In the genomic region with DNA sequence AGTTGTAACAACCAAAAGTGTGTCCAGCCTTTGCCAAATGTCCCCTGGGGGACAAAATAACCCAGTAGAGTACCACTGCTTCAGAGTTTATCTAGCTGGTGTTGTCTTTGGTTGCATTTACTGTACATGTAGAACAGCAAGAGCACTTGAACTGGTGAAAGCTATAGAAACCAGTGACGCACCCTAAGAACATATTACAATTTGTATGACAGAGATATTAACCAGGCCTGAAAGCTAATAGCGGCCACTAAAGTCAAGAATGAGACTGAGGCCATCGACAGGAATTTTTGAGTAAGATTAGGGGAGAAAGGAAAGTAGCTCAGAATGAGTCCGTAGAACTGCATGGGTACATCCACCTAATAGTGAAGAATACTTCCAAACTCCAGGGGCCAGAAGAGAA, we compare ENCODE assay signal across 18 cellular contexts.
DNase-seq lines count a peak whose midpoint lies in the region; ATAC-seq and TF ChIP-seq lines count a peak whose summit lies in the region.
"Had no signal": no experiment of that assay in that cellular context is flagged by ENCODE, and none has a peak within 500 bp of the region (broad histone marks: within the 10 kb centered on the region; RNA-seq: fewer than 3 reads in every experiment).

No MANE protein-coding gene starts in this region.

- intact Hi-C loops in left ventricle myocardium superior (cut with micrococcal nuclease), result no loop called here

- H3K27me3 ChIP-seq in cardiac muscle cell, result no peaks in the 10 kb centered on the region
- H3K27me3 ChIP-seq: BLaER1 treated with 17β-estradiol and CSF1 and Interleukin-3, amounts not matched to agents 10 nM and 100 nM had no signal

- no peak overlapping the region for H3K4me3 Mint-ChIP-seq in nephron progenitor cell
- H3K4me3 Mint-ChIP-seq: B cell; CD4-positive, alpha-beta T cell; CD8-positive, alpha-beta T cell had no signal

- H3K4me1 Mint-ChIP-seq in nephron progenitor cell, result no peaks in the 10 kb centered on the region
- H3K4me1 Mint-ChIP-seq: B cell had no signal

- no peaks in the 10 kb centered on the region for H3K36me3 Mint-ChIP-seq in nephron progenitor cell (ENCODE audit: low read depth)
- H3K36me3 Mint-ChIP-seq: CD8-positive, alpha-beta T cell had no signal

- no peaks in the 10 kb centered on the region for H3K9me3 ChIP-seq in cardiac muscle cell (ENCODE audit: low read depth)
- H3K9me3 ChIP-seq: A549, Caco-2 had no signal

- ATAC-seq in left ventricle myocardium superior (no peak), GM18498 (IDR thresholded peaks at IDR 0.05; ENCODE audit: unreplicated experiment) (no peak)
- ATAC-seq: A549; CD8-positive, alpha-beta T cell had no signal

- H3K27ac Mint-ChIP-seq in nephron progenitor cell, result peak overlapping the region; percentile 9
- H3K27ac Mint-ChIP-seq: B cell; CD4-positive, alpha-beta T cell; CD8-positive, alpha-beta T cell had no signal

- peaks cover 4% of the 10 kb centered on the region for H3K9me3 Mint-ChIP-seq in nephron progenitor cell

- H3K27ac ChIP-seq in cardiac muscle cell, result peak overlapping the region; percentile 46
- H3K27ac ChIP-seq: 22Rv1; A549; BLaER1 treated with 17β-estradiol and CSF1 and Interleukin-3, amounts not matched to agents 10 nM and 100 nM; C4-2B had no signal

- H3K4me3 ChIP-seq in cardiac muscle cell (no peak overlapping the region), fibroblast of villous mesenchyme (ENCODE audit: low read depth, low read length) (no peak overlapping the region)
- H3K4me3 ChIP-seq: A549; BLaER1 treated with 17β-estradiol and CSF1 and Interleukin-3, amounts not matched to agents 10 nM and 100 nM had no signal

- H3K4me1 ChIP-seq in cardiac muscle cell (ENCODE audit: low read depth), result peaks cover 4% of the 10 kb centered on the region
- H3K4me1 ChIP-seq: A549; BLaER1 treated with 17β-estradiol and CSF1 and Interleukin-3, amounts not matched to agents 10 nM and 100 nM; Caco-2 had no signal

- peak in 1 of 2 donors; percentile 72 for DNase-seq in cardiac muscle cell (ENCODE audit: low read depth in 1 of 2, low spot score in 1 of 2)
- DNase-seq in left ventricle myocardium superior, result no peak
- DNase-seq in fibroblast of villous mesenchyme (ENCODE audit: low read depth), result peak; percentile 3
- DNase-seq in nephron progenitor cell, result no peak
- DNase-seq in germinal center (ENCODE audit: low spot score), result no peak
- DNase-seq: AML-193; Caco-2; Calu3; CD4-positive, alpha-beta T cell; CD8-positive, alpha-beta T cell; DMS79 treated with DMSO at 0.1 percent for 48 hours; GF-D8 had no signal

- TF ChIP-seq CTCF in cardiac muscle cell (IDR thresholded peaks at IDR 0.05; ENCODE audit: low read depth, low read length) (no peak), fibroblast of villous mesenchyme (IDR thresholded peaks at IDR 0.05; ENCODE audit: insufficient read depth, low read depth, low read length) (no peak), nephron progenitor cell (IDR thresholded peaks at IDR 0.05) (no peak)

- H3K36me3 ChIP-seq in cardiac muscle cell, result no peaks in the 10 kb centered on the region
- H3K36me3 ChIP-seq: BLaER1 treated with 17β-estradiol and CSF1 and Interleukin-3, amounts not matched to agents 10 nM and 100 nM had no signal

- no peaks in the 10 kb centered on the region for H3K27me3 Mint-ChIP-seq in nephron progenitor cell (ENCODE audit: low read depth, poor library complexity)
- H3K27me3 Mint-ChIP-seq: B cell; CD4-positive, alpha-beta T cell had no signal
